17 cellular contexts compared by ENCODE assay signal in the genomic region with DNA sequence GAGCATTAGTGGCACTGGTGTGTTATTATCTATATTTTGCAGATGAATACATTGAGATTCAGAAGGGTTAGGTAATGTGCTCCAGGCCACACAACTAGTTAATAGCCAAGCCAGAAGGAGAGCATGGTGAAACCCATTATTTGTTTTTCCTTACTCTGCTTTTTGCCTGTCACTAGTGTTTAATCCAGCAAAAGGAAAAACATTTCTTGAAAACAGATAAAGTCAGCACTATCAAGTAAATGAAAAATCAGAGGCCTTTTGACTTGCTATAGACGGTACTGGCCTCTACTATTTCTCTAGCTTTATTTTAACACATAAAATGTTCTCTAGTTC. TPM values are rescaled to one million over a fixed set of nuclear protein-coding genes. Genes with fewer than 3 reads are reported as not detected.
DNase-seq lines count a peak whose midpoint lies in the region; ATAC-seq and TF ChIP-seq lines count a peak whose summit lies in the region.
"Had no signal": no experiment of that assay in that cellular context is flagged by ENCODE, and none has a peak within 500 bp of the region (broad histone marks: within the 10 kb centered on the region; RNA-seq: fewer than 3 reads in every experiment).

No MANE protein-coding gene starts in this region.

- no peak for ATAC-seq in stimulated activated naive CD8-positive, alpha-beta T cell treated with anti-CD3 and anti-CD28 coated beads, Interleukin-15, Interleukin-2, amounts not matched to agents 100 U/mL and 50 U/mL, for 24 hours
- no peak for ATAC-seq in activated naive CD8-positive, alpha-beta T cell treated with anti-CD3 and anti-CD28 coated beads, Interleukin-2, amount 50 U/mL, for 24 hours
- ATAC-seq in left lobe of liver (peak; percentile 9), GM19324 (IDR thresholded peaks at IDR 0.05; ENCODE audit: low FRiP score, unreplicated experiment) (no peak), HG03095 (IDR thresholded peaks at IDR 0.05; ENCODE audit: unreplicated experiment) (no peak), GM21619 (IDR thresholded peaks at IDR 0.05; ENCODE audit: unreplicated experiment) (no peak)
- ATAC-seq: gastroesophageal sphincter, HCT116, mucosa of descending colon had no signal

- peak overlapping the region; percentile 63 for H3K27ac Mint-ChIP-seq in stimulated activated naive CD8-positive, alpha-beta T cell treated with anti-CD3 and anti-CD28 coated beads, Interleukin-15, Interleukin-2, amounts not matched to agents 100 ng/mL and 50 ng/mL, for 24 hours
- H3K27ac Mint-ChIP-seq in activated naive CD8-positive, alpha-beta T cell treated with anti-CD3 and anti-CD28 coated beads, Interleukin-2, amount 50 U/mL, for 24 hours: peak overlapping the region; percentile 61
- H3K27ac Mint-ChIP-seq: dendritic cell treated with granulocyte-macrophage colony-stimulating factor and Interleukin-4, amounts not matched to agents 40 ng/mL and 50 ng/mL, for 4 days had no signal

- H2AFZ ChIP-seq in hepatocyte: no peak overlapping the region

- no peak overlapping the region for H3K4me3 ChIP-seq in hepatocyte
- H3K4me3 ChIP-seq: gastroesophageal sphincter, left ventricle myocardium inferior, mucosa of descending colon had no signal

- no peak for TF ChIP-seq CTCF in hepatocyte (IDR thresholded peaks at IDR 0.05; ENCODE audit: poor library complexity)

- no peak overlapping the region for H3K27ac ChIP-seq in hepatocyte
- H3K27ac ChIP-seq: left ventricle myocardium inferior had no signal

- no peaks in the 10 kb centered on the region for H4K20me1 ChIP-seq in hepatocyte (ENCODE audit: insufficient read depth, poor library complexity, severe bottlenecking)

- WGBS in hepatocyte (ENCODE audit: low lambda C conversion rate, missing lambda C conversion rate): 65% methylated on average over 1 of the region's 1 CpG

- H3K4me3 Mint-ChIP-seq in stimulated activated naive CD8-positive, alpha-beta T cell treated with anti-CD3 and anti-CD28 coated beads, Interleukin-15, Interleukin-2, amounts not matched to agents 100 ng/mL and 50 ng/mL, for 24 hours: peak overlapping the region; percentile 47
- H3K4me3 Mint-ChIP-seq in activated naive CD8-positive, alpha-beta T cell treated with anti-CD3 and anti-CD28 coated beads, Interleukin-2, amount 50 U/mL, for 24 hours: peak overlapping the region; percentile 46
- H3K4me3 Mint-ChIP-seq: dendritic cell treated with granulocyte-macrophage colony-stimulating factor and Interleukin-4, amounts not matched to agents 40 ng/mL and 50 ng/mL, for 4 days had no signal

- no peaks in the 10 kb centered on the region for H3K9me3 ChIP-seq in hepatocyte (ENCODE audit: low read depth)
- H3K9me3 ChIP-seq: gastroesophageal sphincter, left ventricle myocardium inferior, mucosa of descending colon had no signal

- DNase-seq in stimulated activated naive CD8-positive, alpha-beta T cell treated with anti-CD3 and anti-CD28 coated beads, Interleukin-15, Interleukin-2, amounts not matched to agents 100 U/mL and 50 U/mL, for 24 hours: no peak
- DNase-seq in activated naive CD8-positive, alpha-beta T cell treated with anti-CD3 and anti-CD28 coated beads, Interleukin-2, amount 50 U/mL, for 24 hours: no peak
- DNase-seq in left lobe of liver (ENCODE audit: low spot score) (no peak), hepatocyte (ENCODE audit: low spot score) (no peak)
- DNase-seq: activated gamma-delta T cell treated with Interleukin-2 at 50 U/mL for 16 hours; Calu3; left ventricle myocardium inferior; mucosa of descending colon; NCI-H2029; stimulated activated CD4-positive, alpha-beta T cell treated with anti-CD3 and anti-CD28 coated beads, Interleukin-2, amount 100 ng/mL, for 24 hours had no signal

- H3K4me1 ChIP-seq in hepatocyte (ENCODE audit: insufficient read depth): peaks cover 3% of the 10 kb centered on the region

- peaks cover 58% of the 10 kb centered on the region for H3K4me1 Mint-ChIP-seq in stimulated activated naive CD8-positive, alpha-beta T cell treated with anti-CD3 and anti-CD28 coated beads, Interleukin-15, Interleukin-2, amounts not matched to agents 100 ng/mL and 50 ng/mL, for 24 hours (ENCODE audit: low read depth)
- peaks cover 51% of the 10 kb centered on the region for H3K4me1 Mint-ChIP-seq in activated naive CD8-positive, alpha-beta T cell treated with anti-CD3 and anti-CD28 coated beads, Interleukin-2, amount 50 U/mL, for 24 hours

- no peaks in the 10 kb centered on the region for H3K9me3 Mint-ChIP-seq in stimulated activated naive CD8-positive, alpha-beta T cell treated with anti-CD3 and anti-CD28 coated beads, Interleukin-15, Interleukin-2, amounts not matched to agents 100 ng/mL and 50 ng/mL, for 24 hours
- no peaks in the 10 kb centered on the region for H3K9me3 Mint-ChIP-seq in activated naive CD8-positive, alpha-beta T cell treated with anti-CD3 and anti-CD28 coated beads, Interleukin-2, amount 50 U/mL, for 24 hours
- H3K9me3 Mint-ChIP-seq: dendritic cell treated with granulocyte-macrophage colony-stimulating factor and Interleukin-4, amounts not matched to agents 40 ng/mL and 50 ng/mL, for 4 days had no signal

- peaks cover 46% of the 10 kb centered on the region for H3K79me2 ChIP-seq in hepatocyte

- no peaks in the 10 kb centered on the region for H3K27me3 Mint-ChIP-seq in stimulated activated naive CD8-positive, alpha-beta T cell treated with anti-CD3 and anti-CD28 coated beads, Interleukin-15, Interleukin-2, amounts not matched to agents 100 ng/mL and 50 ng/mL, for 24 hours
- H3K27me3 Mint-ChIP-seq in activated naive CD8-positive, alpha-beta T cell treated with anti-CD3 and anti-CD28 coated beads, Interleukin-2, amount 50 U/mL, for 24 hours: no peaks in the 10 kb centered on the region
- H3K27me3 Mint-ChIP-seq: dendritic cell treated with granulocyte-macrophage colony-stimulating factor and Interleukin-4, amounts not matched to agents 40 ng/mL and 50 ng/mL, for 4 days had no signal

- H3K4me2 ChIP-seq in hepatocyte: no peak overlapping the region

- no peaks in the 10 kb centered on the region for H3K27me3 ChIP-seq in hepatocyte
- H3K27me3 ChIP-seq: gastroesophageal sphincter had no signal

- H3K36me3 Mint-ChIP-seq in stimulated activated naive CD8-positive, alpha-beta T cell treated with anti-CD3 and anti-CD28 coated beads, Interleukin-15, Interleukin-2, amounts not matched to agents 100 ng/mL and 50 ng/mL, for 24 hours (ENCODE audit: low read depth): peaks cover 23% of the 10 kb centered on the region
- H3K36me3 Mint-ChIP-seq in activated naive CD8-positive, alpha-beta T cell treated with anti-CD3 and anti-CD28 coated beads, Interleukin-2, amount 50 U/mL, for 24 hours (ENCODE audit: low read depth): peaks cover 19% of the 10 kb centered on the region

- no peaks in the 10 kb centered on the region for H3K9me2 ChIP-seq in hepatocyte (replicated peaks; ENCODE audit: insufficient read depth)

- H3K36me3 ChIP-seq in hepatocyte (replicated peaks; ENCODE audit: insufficient read depth, low read depth): no peaks in the 10 kb centered on the region
- H3K36me3 ChIP-seq: gastroesophageal sphincter, left ventricle myocardium inferior had no signal

RNA-seq across cellular contexts. Expression of a gene that starts 4.8 kb away (rescaled TPM):
- 13.1 TPM for total RNA-seq in left lobe of liver
- 4.6 and 8.3 TPM in 2 replicates for total RNA-seq in hepatocyte
- 8.1 and 9.3 TPM in 2 replicates for polyA plus RNA-seq in hepatocyte

RNA-seq across cellular contexts. Expression of a gene that starts 15.5 kb away (rescaled TPM):
- 28.1 TPM for total RNA-seq in left lobe of liver
- 27.1 and 28.4 TPM in 2 replicates for total RNA-seq in hepatocyte
- polyA plus RNA-seq in hepatocyte: 62.8 and 65.3 TPM in 2 replicates
